ENCODE assay signal across 10 cellular contexts in genomic region chr1:32274646-32275340, GRCh38. TPM values are rescaled to one million over a fixed set of nuclear protein-coding genes. Genes with fewer than 3 reads are reported as not detected.
DNase-seq lines count a peak whose midpoint lies in the region; ATAC-seq and TF ChIP-seq lines count a peak whose summit lies in the region.
"Had no signal": no experiment of that assay in that cellular context is flagged by ENCODE, and none has a peak within 500 bp of the region (broad histone marks: within the 10 kb centered on the region; RNA-seq: fewer than 3 reads in every experiment).

No MANE protein-coding gene starts in this region.

- H3K9ac ChIP-seq in HUES6 (ENCODE audit: low read length) = peak overlapping the region; percentile 18
- H3K9ac ChIP-seq: parathyroid adenoma had no signal

- peak overlapping the region; percentile 91 to 96 for H3K27ac Mint-ChIP-seq in effector memory CD8-positive, alpha-beta T cell

- H3K36me3 ChIP-seq in HUES6 (ENCODE audit: control insufficient read depth, insufficient read depth, low read length) = peaks cover 17% of the 10 kb centered on the region; the same call in 1 of the 2 replicates
- H3K36me3 ChIP-seq: thoracic aorta had no signal

- H3K4me3 Mint-ChIP-seq in effector memory CD8-positive, alpha-beta T cell = peak overlapping the region; percentile 76 to 85

- no peak for ATAC-seq in effector memory CD8-positive, alpha-beta T cell (replicated peaks)
- no peak for ATAC-seq in foreskin keratinocyte

- H3K27me3 ChIP-seq in HUES6 (ENCODE audit: control insufficient read depth, insufficient read depth, low read length) (no peaks in the 10 kb centered on the region; the same call in 1 of the 2 replicates), foreskin keratinocyte (peaks cover 13% of the 10 kb centered on the region)

- no peaks in the 10 kb centered on the region for H3K9me3 ChIP-seq in HUES6 (ENCODE audit: control insufficient read depth, insufficient read depth, low read depth, low read length)
- H3K9me3 ChIP-seq: thoracic aorta had no signal

- DNase-seq in effector memory CD8-positive, alpha-beta T cell = no peak
- DNase-seq in mesenteric fat pad (ENCODE audit: low spot score) = no peak
- DNase-seq in middle frontal gyrus (ENCODE audit: extremely low spot score, low spot score) = no peak
- no peak for DNase-seq in foreskin keratinocyte
- DNase-seq: cerebellar nuclear complex, NCI-H1105 treated with DMSO at 0.1 percent for 48 hours had no signal

- no peaks in the 10 kb centered on the region for H3K27me3 Mint-ChIP-seq in effector memory CD8-positive, alpha-beta T cell

- TF ChIP-seq CTCF in C4-2B (conservative IDR thresholded peaks at IDR 0.05) (no peak), foreskin keratinocyte (conservative IDR thresholded peaks at IDR 0.05) (no peak)

- peak overlapping the region; percentile 20 for H3K27ac ChIP-seq in C4-2B
- H3K27ac ChIP-seq in HUES6 (ENCODE audit: low read depth, low read length) = no peak overlapping the region
- H3K27ac ChIP-seq in foreskin keratinocyte = no peak overlapping the region
- H3K27ac ChIP-seq: parathyroid adenoma, thoracic aorta had no signal

- H3K4me1 Mint-ChIP-seq in effector memory CD8-positive, alpha-beta T cell (ENCODE audit: low read depth in 2 of 2) = peaks cover 44 to 52% of the 10 kb centered on the region in 2 donors

- H3K9me3 Mint-ChIP-seq in effector memory CD8-positive, alpha-beta T cell = no peaks in the 10 kb centered on the region

- peak overlapping the region; percentile 43 for H3K4me3 ChIP-seq in HUES6 (ENCODE audit: low read depth, low read length)

- H3K4me1 ChIP-seq in HUES6 (ENCODE audit: control insufficient read depth, insufficient read depth, low read length) (peaks cover 29% of the 10 kb centered on the region), foreskin keratinocyte (peaks cover 12% of the 10 kb centered on the region)
- H3K4me1 ChIP-seq: parathyroid adenoma had no signal

- peaks cover 96% of the 10 kb centered on the region for H3K36me3 Mint-ChIP-seq in effector memory CD8-positive, alpha-beta T cell (ENCODE audit: insufficient read depth)

RNA-seq across cellular contexts. Expression of gene HDAC1, which starts 17.1 kb away (rescaled TPM):
- total RNA-seq in mesenteric fat pad (32.3 TPM), foreskin keratinocyte (90.8 and 102 TPM in 2 replicates)
- 72.9 and 87.4 TPM in 2 replicates for polyA plus RNA-seq in foreskin keratinocyte

RNA-seq across cellular contexts. Expression of gene LCK, which starts 23.7 kb away (rescaled TPM):
- total RNA-seq in mesenteric fat pad = 1.8 TPM
- total RNA-seq in foreskin keratinocyte = 1.1 TPM in 2 replicates
- polyA plus RNA-seq in foreskin keratinocyte = 0.81 and 0.91 TPM in 2 replicates

RNA-seq across cellular contexts. Expression of gene FAM167B, which starts 27.8 kb away (rescaled TPM):
- total RNA-seq in mesenteric fat pad (7.5 TPM), foreskin keratinocyte (0.14 and 0.18 TPM in 2 replicates)
- polyA plus RNA-seq in foreskin keratinocyte = 0.17 and 0.27 TPM in 2 replicates

RNA-seq across cellular contexts. Expression of gene EIF3I, which starts 52.6 kb away (rescaled TPM):
- 160 TPM for total RNA-seq in mesenteric fat pad
- total RNA-seq in foreskin keratinocyte = 308 and 324 TPM in 2 replicates
- polyA plus RNA-seq in foreskin keratinocyte = 343 and 351 TPM in 2 replicates

RNA-seq across cellular contexts. Expression of gene TMEM234, which starts 52.6 kb away (rescaled TPM):
- total RNA-seq in mesenteric fat pad = 18.4 TPM
- 16.0 and 18.5 TPM in 2 replicates for total RNA-seq in foreskin keratinocyte
- polyA plus RNA-seq in foreskin keratinocyte = 19.6 and 20.0 TPM in 2 replicates
